In the genomic region with DNA sequence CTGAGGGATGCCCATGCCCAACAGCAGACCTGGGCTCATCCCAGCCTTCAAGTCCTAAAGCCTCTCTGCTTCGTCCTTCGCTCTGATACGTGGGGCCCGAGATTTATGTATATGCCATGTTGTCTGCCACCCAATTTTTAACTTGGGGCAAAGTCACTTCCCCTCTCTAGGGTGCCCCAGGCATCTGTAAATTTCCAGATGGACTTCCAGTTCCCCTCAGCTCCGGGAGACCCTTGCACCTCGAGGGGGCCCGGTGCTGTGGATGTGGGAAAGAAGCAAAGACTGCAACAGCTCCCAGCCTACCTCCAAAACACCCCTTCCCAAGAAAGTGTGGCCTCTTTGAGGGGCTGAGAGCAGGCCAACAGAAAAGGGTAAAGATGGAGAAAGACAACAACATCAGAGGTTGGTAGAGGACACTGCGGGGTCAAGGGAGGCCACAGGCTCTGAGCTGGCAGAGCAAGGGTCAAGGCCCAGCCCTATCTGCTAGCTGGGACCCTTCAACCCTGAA, we compare ENCODE assay signal across 16 cellular contexts.
A peak's percentile ranks its signal among the peaks of the same experiment; 100 is the strongest.
DNase-seq lines count a peak whose midpoint lies in the region; ATAC-seq, FAIRE-seq and TF ChIP-seq lines count a peak whose summit lies in the region.
"Had no signal": no experiment of that assay in that cellular context is flagged by ENCODE, and none has a peak within 500 bp of the region (broad histone marks: within the 10 kb centered on the region; RNA-seq: fewer than 3 reads in every experiment).

No MANE protein-coding gene starts in this region.

- H4K20me1 ChIP-seq in astrocyte (ENCODE audit: insufficient read depth, low read length), result peaks cover 11% of the 10 kb centered on the region

- H3K9me3 ChIP-seq in astrocyte (ENCODE audit: insufficient read depth, low read depth, low read length) (no peaks in the 10 kb centered on the region), uterus (no peaks in the 10 kb centered on the region), aorta (ENCODE audit: control insufficient read depth, low read length) (no peaks in the 10 kb centered on the region), testis (no peaks in the 10 kb centered on the region)
- no peaks in the 10 kb centered on the region for H3K9me3 ChIP-seq in naive thymus-derived CD4-positive, alpha-beta T cell (ENCODE audit: control insufficient read depth in 2 of 3, low read length in 3 of 3)
- H3K9me3 ChIP-seq: colonic mucosa, ovary had no signal

- FAIRE-seq in astrocyte (lab: Jason Lieb, UNC), result no peak

- H3K79me2 ChIP-seq in astrocyte (ENCODE audit: insufficient read depth, low read length), result peaks cover 80% of the 10 kb centered on the region

- H3K4me1 Mint-ChIP-seq in activated naive CD4-positive, alpha-beta T cell treated with anti-CD3 and anti-CD28 coated beads, Interleukin-2, amount 50 U/mL, for 24 hours, result peaks cover 66% of the 10 kb centered on the region
- peaks cover 72% of the 10 kb centered on the region for H3K4me1 Mint-ChIP-seq in activated naive CD4-positive, alpha-beta T cell treated with anti-CD3 and anti-CD28 coated beads for 36 hours (ENCODE audit: low read depth)
- peaks cover 68% of the 10 kb centered on the region for H3K4me1 Mint-ChIP-seq in astrocyte (ENCODE audit: low read depth, unreplicated experiment)
- H3K4me1 Mint-ChIP-seq in naive thymus-derived CD4-positive, alpha-beta T cell, result peaks cover 57 to 81% (median 65%) of the 10 kb centered on the region in 7 donors

- H3K9ac ChIP-seq in astrocyte (ENCODE audit: low read length), result no peak overlapping the region

- H3K27ac Mint-ChIP-seq in activated naive CD4-positive, alpha-beta T cell treated with anti-CD3 and anti-CD28 coated beads, Interleukin-2, amount 50 U/mL, for 24 hours, result peak overlapping the region; percentile 46
- H3K27ac Mint-ChIP-seq in activated naive CD4-positive, alpha-beta T cell treated with anti-CD3 and anti-CD28 coated beads for 36 hours, result no peak overlapping the region
- peak overlapping the region; percentile 60 for H3K27ac Mint-ChIP-seq in astrocyte (ENCODE audit: unreplicated experiment)
- peak overlapping the region in 5 of 9 donors; percentile 32 to 84 (median 82) for H3K27ac Mint-ChIP-seq in naive thymus-derived CD4-positive, alpha-beta T cell

- 94 to 95% methylated on average over 8 of the region's 8 CpGs for WGBS in aorta, 2 donors
- WGBS in testis, 2 donors, result 93 to 95% methylated on average over 8 of the region's 8 CpGs

- no peak overlapping the region for H3K4me2 ChIP-seq in astrocyte (ENCODE audit: low read length)

- H3K4me3 ChIP-seq in astrocyte (ENCODE audit: insufficient read depth, low read depth, low read length) (no peak overlapping the region), uterus (no peak overlapping the region), aorta (ENCODE audit: low read length in 2 of 2) (no peak overlapping the region), testis (no peak overlapping the region)
- no peak overlapping the region for H3K4me3 ChIP-seq in naive thymus-derived CD4-positive, alpha-beta T cell (ENCODE audit: low read length)
- H3K4me3 ChIP-seq: colonic mucosa, ovary had no signal

- DNase-seq in activated naive CD4-positive, alpha-beta T cell treated with anti-CD3 and anti-CD28 coated beads for 36 hours, result no peak
- no peak for DNase-seq in astrocyte (ENCODE audit: low read depth)
- DNase-seq in naive thymus-derived CD4-positive, alpha-beta T cell, result no peak
- DNase-seq in uterus, result no peak
- DNase-seq in aorta, result no peak
- DNase-seq in testis, result no peak
- DNase-seq: activated gamma-delta T cell, colonic mucosa, foreskin melanocyte, left cardiac atrium, NCI-H1436 treated with DMSO at 0.1 percent for 48 hours, ovary, RPMI8226, trophoblast cell had no signal

- no peaks in the 10 kb centered on the region for H3K27me3 Mint-ChIP-seq in activated naive CD4-positive, alpha-beta T cell treated with anti-CD3 and anti-CD28 coated beads, Interleukin-2, amount 50 U/mL, for 24 hours
- H3K27me3 Mint-ChIP-seq in activated naive CD4-positive, alpha-beta T cell treated with anti-CD3 and anti-CD28 coated beads for 36 hours (ENCODE audit: low read depth), result no peaks in the 10 kb centered on the region
- no peaks in the 10 kb centered on the region for H3K27me3 Mint-ChIP-seq in astrocyte (ENCODE audit: low read depth, unreplicated experiment)
- no peaks in the 10 kb centered on the region for H3K27me3 Mint-ChIP-seq in naive thymus-derived CD4-positive, alpha-beta T cell

- no peaks in the 10 kb centered on the region for H3K9me3 Mint-ChIP-seq in activated naive CD4-positive, alpha-beta T cell treated with anti-CD3 and anti-CD28 coated beads, Interleukin-2, amount 50 U/mL, for 24 hours
- H3K9me3 Mint-ChIP-seq in activated naive CD4-positive, alpha-beta T cell treated with anti-CD3 and anti-CD28 coated beads for 36 hours, result no peaks in the 10 kb centered on the region
- no peaks in the 10 kb centered on the region for H3K9me3 Mint-ChIP-seq in astrocyte (ENCODE audit: unreplicated experiment)
- peaks cover 0 to 1% (median 0%) of the 10 kb centered on the region in 11 donors for H3K9me3 Mint-ChIP-seq in naive thymus-derived CD4-positive, alpha-beta T cell

- intact Hi-C loops in activated naive CD4-positive, alpha-beta T cell treated with anti-CD3 and anti-CD28 coated beads for 36 hours (cut with micrococcal nuclease), result loop anchor here (10.0 kb wide), 1 partner anchor 505 kb away; no protein-coding TSS in a partner anchor
- intact Hi-C loops in naive thymus-derived CD4-positive, alpha-beta T cell (cut with micrococcal nuclease), result loop anchor here in 1 of 2 donors (10.0 kb wide), 1 partner anchor 505 kb away; no protein-coding TSS in a partner anchor
- intact Hi-C loops in uterus (cut with DNase I; ENCODE audit: low total_unique reads) (no loop called here), aorta (cut with DNase I) (loop anchor here in 1 of 2 donors (10.0 kb wide), 1 partner anchor 365 kb away; no protein-coding TSS in a partner anchor), testis (cut with DNase I; ENCODE audit: low total_unique reads) (loop anchor here (10.0 kb wide), 1 partner anchor 95 kb away; the partner anchor contains the start of gene STK24)

- H3K27ac ChIP-seq in astrocyte (ENCODE audit: low read depth, low read length) (no peak overlapping the region), uterus (peak overlapping the region; percentile 5 to 79), aorta (ENCODE audit: low read depth in 1 of 2, low read length in 2 of 2) (no peak overlapping the region), testis (no peak overlapping the region)
- no peak overlapping the region for H3K27ac ChIP-seq in naive thymus-derived CD4-positive, alpha-beta T cell (ENCODE audit: low read depth, low read length)
- H3K27ac ChIP-seq: colonic mucosa, ovary had no signal

- TF ChIP-seq POLR2A in uterus (IDR thresholded peaks at IDR 0.05) (no peak), testis (IDR thresholded peaks at IDR 0.05) (no peak)

- H3K4me3 Mint-ChIP-seq in activated naive CD4-positive, alpha-beta T cell treated with anti-CD3 and anti-CD28 coated beads, Interleukin-2, amount 50 U/mL, for 24 hours, result no peak overlapping the region
- no peak overlapping the region for H3K4me3 Mint-ChIP-seq in activated naive CD4-positive, alpha-beta T cell treated with anti-CD3 and anti-CD28 coated beads for 36 hours
- H3K4me3 Mint-ChIP-seq in astrocyte (ENCODE audit: unreplicated experiment), result peak overlapping the region; percentile 29
- peak overlapping the region in 1 of 10 donors; percentile 76 for H3K4me3 Mint-ChIP-seq in naive thymus-derived CD4-positive, alpha-beta T cell

- CTCF ChIA-PET in activated naive CD4-positive, alpha-beta T cell treated with anti-CD3 and anti-CD28 coated beads for 36 hours (lab: Charles Lee), result interaction anchor here (2.4 kb wide), 1 partner anchor 174 kb away, joined by 13 read pairs; no protein-coding TSS in a partner anchor
- CTCF ChIA-PET in naive thymus-derived CD4-positive, alpha-beta T cell (lab: Charles Lee), result interaction anchor here (1.5 kb wide), 1 partner anchor 11 kb away, joined by 5 read pairs; no protein-coding TSS in a partner anchor

- ATAC-seq in naive thymus-derived CD4-positive, alpha-beta T cell, result no peak
- ATAC-seq in GM21526 (IDR thresholded peaks at IDR 0.05; ENCODE audit: low FRiP score, unreplicated experiment), result no peak
- no peak for ATAC-seq in aorta (ENCODE audit: low FRiP score)
- ATAC-seq: left cardiac atrium had no signal

- TF ChIP-seq CTCF in astrocyte (IDR thresholded peaks at IDR 0.05; ENCODE audit: insufficient read depth, low read depth, low read length), result no peak
- TF ChIP-seq CTCF in uterus (IDR thresholded peaks at IDR 0.05), result no peak
- no peak for TF ChIP-seq CTCF in testis (IDR thresholded peaks at IDR 0.05)

- H3K4me1 ChIP-seq in astrocyte (ENCODE audit: insufficient read depth, low read length) (peaks cover 73% of the 10 kb centered on the region), uterus (peaks cover 17 to 33% of the 10 kb centered on the region in 2 donors), aorta (ENCODE audit: control insufficient read depth in 1 of 2, insufficient read depth in 2 of 2, low read length in 2 of 2) (peaks cover 0 to 3% of the 10 kb centered on the region in 2 donors), testis (peaks cover 47% of the 10 kb centered on the region)
- H3K4me1 ChIP-seq in naive thymus-derived CD4-positive, alpha-beta T cell (ENCODE audit: control insufficient read depth in 2 of 2, insufficient read depth in 2 of 2, low read length in 2 of 2), result peaks cover 41 to 48% of the 10 kb centered on the region in 2 donors

- no peaks in the 10 kb centered on the region for H3K27me3 ChIP-seq in astrocyte (ENCODE audit: insufficient read depth, low read length)
- no peaks in the 10 kb centered on the region for H3K27me3 ChIP-seq in naive thymus-derived CD4-positive, alpha-beta T cell (ENCODE audit: control insufficient read depth in 2 of 2, insufficient read depth in 2 of 2, low read length in 2 of 2)
- no peaks in the 10 kb centered on the region for H3K27me3 ChIP-seq in uterus
- H3K27me3 ChIP-seq in aorta (ENCODE audit: control insufficient read depth in 1 of 2, insufficient read depth in 2 of 2, low read length in 1 of 2), result no peaks in the 10 kb centered on the region
- no peaks in the 10 kb centered on the region for H3K27me3 ChIP-seq in testis
- H3K27me3 ChIP-seq: colonic mucosa, ovary had no signal

- POLR2A ChIA-PET in naive thymus-derived CD4-positive, alpha-beta T cell (lab: Charles Lee), result interaction anchor here (0.6 kb wide), 1 partner anchor 34 kb away, joined by 3 read pairs; no protein-coding TSS in a partner anchor

- H3K36me3 ChIP-seq in astrocyte (ENCODE audit: insufficient read depth, low read length), result no peaks in the 10 kb centered on the region
- H3K36me3 ChIP-seq in naive thymus-derived CD4-positive, alpha-beta T cell (ENCODE audit: control insufficient read depth in 2 of 3, insufficient read depth in 3 of 3, low read length in 3 of 3), result peaks cover 0 to 18% (median 2%) of the 10 kb centered on the region in 3 experiments
- H3K36me3 ChIP-seq in uterus, result no peaks in the 10 kb centered on the region
- H3K36me3 ChIP-seq in aorta (ENCODE audit: control insufficient read depth in 1 of 2, insufficient read depth in 2 of 2, low read length in 1 of 2), result no peaks in the 10 kb centered on the region
- no peaks in the 10 kb centered on the region for H3K36me3 ChIP-seq in testis (ENCODE audit: low read depth, missing control alignments)
- H3K36me3 ChIP-seq: colonic mucosa, ovary had no signal

- no peak overlapping the region for H2AFZ ChIP-seq in astrocyte (ENCODE audit: low read depth, low read length)

- peaks cover 6% of the 10 kb centered on the region for H3K36me3 Mint-ChIP-seq in activated naive CD4-positive, alpha-beta T cell treated with anti-CD3 and anti-CD28 coated beads, Interleukin-2, amount 50 U/mL, for 24 hours
- peaks cover 12% of the 10 kb centered on the region for H3K36me3 Mint-ChIP-seq in activated naive CD4-positive, alpha-beta T cell treated with anti-CD3 and anti-CD28 coated beads for 36 hours (ENCODE audit: low read depth)
- peaks cover 4% of the 10 kb centered on the region for H3K36me3 Mint-ChIP-seq in astrocyte (ENCODE audit: low read depth, unreplicated experiment)
- peaks cover 0 to 22% (median 14%) of the 10 kb centered on the region in 5 donors for H3K36me3 Mint-ChIP-seq in naive thymus-derived CD4-positive, alpha-beta T cell

Comparison
In these comparisons a context has a peak if more than half of its experiments do, and no peak if none do; other contexts are left out.
1. H3K27ac ChIP-seq: peak in uterus (2 of 2); none in astrocyte (single experiment), naive thymus-derived CD4-positive, alpha-beta T cell (single experiment), aorta (0 of 2) and testis (0 of 2).